In the genomic region with DNA sequence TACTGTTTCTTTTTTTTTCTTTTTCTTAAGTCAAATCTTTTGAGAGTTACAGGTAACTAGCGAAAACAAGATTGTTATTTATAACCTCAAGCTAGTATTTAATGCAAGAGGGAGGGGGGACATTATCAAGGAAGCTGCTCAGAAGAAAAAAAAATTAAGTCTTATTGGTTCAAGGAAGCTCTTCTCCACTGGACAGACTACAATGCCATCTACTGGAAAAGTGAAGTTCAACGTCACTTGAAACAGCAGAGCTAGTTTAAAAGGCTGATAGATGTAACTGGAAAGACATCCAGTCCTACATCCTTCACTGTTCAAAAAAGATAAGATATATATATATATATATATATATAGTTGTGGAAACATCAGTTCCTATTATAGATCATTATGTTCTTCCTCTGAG, we compare ENCODE assay signal across 8 cellular contexts.
DNase-seq lines count a peak whose midpoint lies in the region; ATAC-seq and TF ChIP-seq lines count a peak whose summit lies in the region.

No MANE protein-coding gene starts in this region.

- H3K4me3 ChIP-seq in HFF-Myc (replicated peaks; ENCODE audit: low read depth, low read length) (no peak overlapping the region), colonic mucosa (no peak overlapping the region)

- no peaks in the 10 kb centered on the region for H3K36me3 ChIP-seq in colonic mucosa

- DNase-seq in Ammon's horn (ENCODE audit: low spot score) (peak; percentile 87), HFF-Myc (ENCODE audit: extremely low read depth, low read depth) (peak; percentile 38), NCI-H82 (lab: John Stamatoyannopoulos, UW) (peak; percentile 59), colonic mucosa (no peak), middle frontal gyrus (ENCODE audit: extremely low spot score, low spot score) (peak; percentile 45), sciatic nerve (ENCODE audit: low spot score) (no peak)

- no peaks in the 10 kb centered on the region for H3K9me3 ChIP-seq in colonic mucosa

- peak; percentile 31 for TF ChIP-seq CTCF in HFF-Myc (IDR thresholded peaks at IDR 0.05; ENCODE audit: low read depth, low read length, missing control alignments)
- TF ChIP-seq CTCF in colonic mucosa (IDR thresholded peaks at IDR 0.05): peak; percentile 37

- ATAC-seq in esophagus mucosa (no peak), HG03571 (IDR thresholded peaks at IDR 0.05; ENCODE audit: unreplicated experiment) (no peak), sciatic nerve (no peak)

- H3K27me3 ChIP-seq in colonic mucosa: no peaks in the 10 kb centered on the region

- intact Hi-C loops in colonic mucosa (cut with DNase I) (loop anchor here (5.0 kb wide), 1 partner anchor 166 kb away; no protein-coding TSS in a partner anchor), sciatic nerve (cut with DNase I) (no loop called here)

- H3K27ac ChIP-seq in colonic mucosa: no peak overlapping the region

- no peak overlapping the region for H3K9ac ChIP-seq in colonic mucosa (ENCODE audit: low read depth in 2 of 2, low read length in 2 of 2)

- no peaks in the 10 kb centered on the region for H3K4me1 ChIP-seq in colonic mucosa

Comparison
In these comparisons a context has a peak if more than half of its experiments do, and no peak if none do; other contexts are left out.
1. DNase-seq: peak in Ammon's horn (single experiment), HFF-Myc (single experiment), NCI-H82 (single experiment) and middle frontal gyrus (single experiment); none in colonic mucosa (single experiment) and sciatic nerve (single experiment).